1 cellular context compared by ENCODE assay signal in genomic region chr13:51913421-51914136, GRCh38.
TF ChIP-seq lines count a peak whose summit lies in the region.

No MANE protein-coding gene starts in this region.

TF ChIP-seq in WTC11, 78 proteins besides CTCF, POLR2A, EP300 and RAD21 (continued from another document):
- no peak for TF ChIP-seq E2F5 (CRISPR knock-in tag; IDR thresholded peaks at IDR 0.05)
- no peak for TF ChIP-seq E2F4 (CRISPR knock-in tag; IDR thresholded peaks at IDR 0.05; ENCODE audit: borderline replicate concordance, low read depth)
- TF ChIP-seq ELF4 (CRISPR knock-in tag; IDR thresholded peaks at IDR 0.05; ENCODE audit: low read depth): no peak
- TF ChIP-seq ZNF396 (CRISPR knock-in tag; IDR thresholded peaks at IDR 0.05; ENCODE audit: borderline replicate concordance): no peak
- TF ChIP-seq KAT7 (CRISPR knock-in tag; IDR thresholded peaks at IDR 0.05; ENCODE audit: borderline replicate concordance): no peak
- TF ChIP-seq ZNF671 (CRISPR knock-in tag; IDR thresholded peaks at IDR 0.05): no peak
- no peak for TF ChIP-seq MXD4 (CRISPR knock-in tag; IDR thresholded peaks at IDR 0.05; ENCODE audit: borderline replicate concordance)
